Comparison of ENCODE assay signal across 8 cellular contexts in the genomic region with DNA sequence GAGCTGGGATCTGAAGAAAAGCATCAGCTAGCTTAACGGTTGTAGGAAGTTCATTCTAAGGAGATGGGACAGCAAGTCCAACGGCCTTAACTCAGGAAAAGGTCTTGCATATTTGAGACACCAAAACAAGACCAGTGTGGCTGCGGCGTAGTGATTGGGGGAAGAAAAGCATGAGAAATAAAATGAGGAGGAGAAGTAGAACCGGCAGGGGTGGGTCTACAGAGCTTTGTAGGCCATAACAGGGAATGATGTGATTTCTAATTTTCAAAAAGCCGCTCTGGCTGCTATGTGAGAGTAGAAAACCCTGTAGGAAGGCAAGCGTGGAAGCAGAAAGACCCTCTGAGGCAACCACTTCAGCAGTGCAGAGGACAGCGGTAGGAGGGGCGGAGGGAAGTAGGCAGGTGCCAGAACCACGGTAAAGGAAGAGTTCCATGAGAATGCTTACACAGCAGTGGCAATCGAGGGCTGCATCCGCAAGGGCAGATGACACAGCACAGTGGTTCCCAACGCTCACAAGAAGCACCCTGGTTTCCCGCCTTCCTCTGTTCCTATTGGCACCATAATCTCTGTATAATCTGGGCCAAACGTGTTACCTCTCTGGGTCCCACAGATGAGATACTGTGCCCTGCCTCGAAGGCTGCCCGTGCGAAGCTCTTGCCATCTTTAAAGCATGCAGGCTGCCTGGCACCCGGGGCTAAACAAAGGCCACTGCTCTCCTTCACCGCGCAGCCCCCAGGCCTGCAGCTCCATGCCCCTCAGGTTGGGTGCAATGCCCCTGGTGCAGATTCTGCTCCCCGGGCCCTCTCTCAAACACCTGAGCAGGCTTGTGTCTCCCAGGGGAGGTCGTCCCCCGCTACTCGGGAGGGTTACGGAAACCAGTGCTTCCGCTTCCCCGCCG. TPM values are rescaled to one million over a fixed set of nuclear protein-coding genes. Genes with fewer than 3 reads are reported as not detected.
DNase-seq lines count a peak whose midpoint lies in the region; ATAC-seq and TF ChIP-seq lines count a peak whose summit lies in the region.

No MANE protein-coding gene starts in this region.

- 0 out of 2 replicates have a peak, but pooled peaks cover 4% of the 10 kb centered on the region for H4K20me1 ChIP-seq in PC-3 (ENCODE audit: low read length)

- H3K4me1 ChIP-seq in PC-3 (ENCODE audit: insufficient read depth, low read length): peaks cover 11% of the 10 kb centered on the region

- ATAC-seq in HG02973 (IDR thresholded peaks at IDR 0.05; ENCODE audit: unreplicated experiment) (peak; percentile 2), PC-3 (peak; percentile 14), HG03039 (IDR thresholded peaks at IDR 0.05; ENCODE audit: unreplicated experiment) (no peak)

- peaks cover 44% of the 10 kb centered on the region for H3K4me1 Mint-ChIP-seq in stimulated activated naive CD8-positive, alpha-beta T cell treated with anti-CD3 and anti-CD28 coated beads, Interleukin-15, Interleukin-2, amounts not matched to agents 100 ng/mL and 50 ng/mL, for 24 hours (ENCODE audit: low read depth)

- no peaks in the 10 kb centered on the region for H3F3A ChIP-seq in PC-3 (ENCODE audit: low read length, unreplicated experiment)

- H3K9me3 Mint-ChIP-seq in stimulated activated naive CD8-positive, alpha-beta T cell treated with anti-CD3 and anti-CD28 coated beads, Interleukin-15, Interleukin-2, amounts not matched to agents 100 ng/mL and 50 ng/mL, for 24 hours: no peaks in the 10 kb centered on the region

- no TSS peak for BruUV-seq in PC-3 (replicated peaks; lab: Mats Ljungman, UMichigan)

- DNase-seq in DMS79 treated with DMSO at 0.1 percent for 48 hours (lab: John Stamatoyannopoulos, UW): peak; percentile 56
- no peak for DNase-seq in DMS79 (lab: John Stamatoyannopoulos, UW)
- DNase-seq in PC-3: peak; percentile 48
- no peak for DNase-seq in brain microvascular endothelial cell

- H3K4me3 ChIP-seq in PC-3 (ENCODE audit: low read length) (peak overlapping the region; percentile 73), brain microvascular endothelial cell (ENCODE audit: low read depth, low read length) (peak overlapping the region; percentile 74)

- H3K4me2 ChIP-seq in PC-3 (ENCODE audit: low read length): peak overlapping the region; percentile 88

- no peaks in the 10 kb centered on the region for H3K9me2 ChIP-seq in PC-3 (replicated peaks; ENCODE audit: low read length)

- peaks cover 29% of the 10 kb centered on the region for H3K36me3 Mint-ChIP-seq in stimulated activated naive CD8-positive, alpha-beta T cell treated with anti-CD3 and anti-CD28 coated beads, Interleukin-15, Interleukin-2, amounts not matched to agents 100 ng/mL and 50 ng/mL, for 24 hours (ENCODE audit: low read depth)

- CTCF ChIA-PET in PC-3 (lab: Charles Lee): interaction anchor here (0.6 to 2.5 kb wide), 14 partner anchors 11 to 332 kb away, joined by 3 to 18 read pairs (median 5); partner anchors contain the start of gene ANKRD36

- intact Hi-C loops in PC-3 (cut with micrococcal nuclease): loop anchor here (5.0 kb wide), 2 partner anchors 60 to 95 kb away; partner anchors contain the start of gene CNNM4

- POLR2A ChIA-PET in PC-3 (lab: Charles Lee; ENCODE audit: unreplicated experiment): no interaction called here

- TF ChIP-seq CTCF in PC-3 (conservative IDR thresholded peaks at IDR 0.05; ENCODE audit: low read depth, low read length) (no peak), brain microvascular endothelial cell (IDR thresholded peaks at IDR 0.05; ENCODE audit: low read depth, low read length, missing control alignments) (no peak)

- no peaks in the 10 kb centered on the region for H3K27me3 Mint-ChIP-seq in stimulated activated naive CD8-positive, alpha-beta T cell treated with anti-CD3 and anti-CD28 coated beads, Interleukin-15, Interleukin-2, amounts not matched to agents 100 ng/mL and 50 ng/mL, for 24 hours

- peak overlapping the region; percentile 81 for H3K27ac Mint-ChIP-seq in stimulated activated naive CD8-positive, alpha-beta T cell treated with anti-CD3 and anti-CD28 coated beads, Interleukin-15, Interleukin-2, amounts not matched to agents 100 ng/mL and 50 ng/mL, for 24 hours

- H3K36me3 ChIP-seq in PC-3 (ENCODE audit: low read depth, low read length): no peaks in the 10 kb centered on the region; the same call in 1 of the 2 replicates
- peaks cover 25% of the 10 kb centered on the region for H3K36me3 ChIP-seq in brain microvascular endothelial cell (replicated peaks)

- H3K27me3 ChIP-seq in PC-3 (ENCODE audit: low read length) (no peaks in the 10 kb centered on the region), brain microvascular endothelial cell (replicated peaks) (no peaks in the 10 kb centered on the region), layer of hippocampus (ENCODE audit: control insufficient read depth, insufficient read depth, low read length) (no peaks in the 10 kb centered on the region)

- H3K27ac ChIP-seq in PC-3 (ENCODE audit: low read length) (no peak overlapping the region; the same call in 1 of the 2 replicates), brain microvascular endothelial cell (no peak overlapping the region), layer of hippocampus (ENCODE audit: low read depth, low read length) (peak overlapping the region; percentile 78)

- peak overlapping the region; percentile 79 for H3K9ac ChIP-seq in PC-3 (ENCODE audit: low read length)

- no peaks in the 10 kb centered on the region for H3K9me3 ChIP-seq in PC-3 (ENCODE audit: low read length)

- H3K79me2 ChIP-seq in PC-3 (ENCODE audit: low read length): peaks cover 36% of the 10 kb centered on the region

- in situ Hi-C loops in brain microvascular endothelial cell (cut with HindIII; ENCODE audit: low pct_ligation_motif_present, low sequenced_read_pairs): no loop called here

- H2AFZ ChIP-seq in PC-3 (ENCODE audit: low read length): peak overlapping the region; percentile 77

- H3K4me3 Mint-ChIP-seq in stimulated activated naive CD8-positive, alpha-beta T cell treated with anti-CD3 and anti-CD28 coated beads, Interleukin-15, Interleukin-2, amounts not matched to agents 100 ng/mL and 50 ng/mL, for 24 hours: peak overlapping the region; percentile 79

RNA-seq across cellular contexts. Expression of gene ANKRD39, which starts 0.8 kb away (rescaled TPM):
- total RNA-seq in PC-3 (2014; rRNA removed): 24.5 and 29.4 TPM in 2 replicates

RNA-seq across cellular contexts. Expression of gene SEMA4C, which starts 12.9 kb away (rescaled TPM):
- total RNA-seq in PC-3 (2014; rRNA removed): 20.6 and 29.8 TPM in 2 replicates

RNA-seq across cellular contexts. Expression of gene ANKRD23, which starts 13.2 kb away (rescaled TPM):
- 4.0 and 8.2 TPM in 2 replicates for total RNA-seq in PC-3 (2014; rRNA removed)

RNA-seq across cellular contexts. Expression of gene CNNM3, which starts 41.0 kb away (rescaled TPM):
- 9.0 and 12.3 TPM in 2 replicates for total RNA-seq in PC-3 (2014; rRNA removed)

Comparison
In these comparisons a context has a peak if more than half of its experiments do, and no peak if none do; other contexts are left out.
1. DNase-seq: peak in DMS79 treated with DMSO at 0.1 percent for 48 hours (single experiment) and PC-3 (single experiment); none in DMS79 (single experiment) and brain microvascular endothelial cell (single experiment).